In the genomic region with DNA sequence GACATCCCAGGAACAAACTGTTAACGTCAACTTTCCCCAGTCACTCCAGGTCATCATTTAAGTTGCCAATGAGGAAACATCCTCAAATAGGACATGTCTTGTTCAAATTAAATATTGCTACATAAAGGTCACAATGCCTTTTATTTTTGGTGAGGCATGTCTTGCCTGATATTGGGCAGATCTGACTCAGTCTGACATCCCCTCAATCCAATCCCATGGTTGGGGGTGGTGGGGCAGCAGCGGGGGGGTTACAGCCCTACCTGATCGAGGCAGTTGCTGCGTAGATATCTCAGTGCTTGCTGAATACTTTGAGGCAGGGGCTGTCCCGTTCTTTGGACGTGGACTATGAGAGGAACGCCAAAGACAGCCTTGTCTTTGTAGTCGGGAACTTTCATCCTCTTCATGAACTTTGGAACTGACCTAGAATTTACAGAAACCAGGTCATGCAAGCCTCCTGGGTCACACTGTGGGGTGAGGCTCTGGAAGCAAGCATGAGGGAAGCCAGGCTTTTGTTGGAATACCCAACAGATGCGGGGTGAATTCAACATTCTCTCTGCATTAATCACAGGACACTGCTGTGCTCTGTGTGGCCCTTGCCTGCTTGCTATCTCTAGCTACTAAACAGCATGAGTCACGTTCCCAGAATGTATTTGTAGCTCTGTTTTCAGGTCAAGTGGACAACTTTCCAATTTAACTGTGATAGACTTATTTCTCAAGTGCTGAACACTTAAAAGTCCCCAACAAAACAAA, we compare ENCODE assay signal across 8 cellular contexts.
DNase-seq lines count a peak whose midpoint lies in the region; ATAC-seq, FAIRE-seq and TF ChIP-seq lines count a peak whose summit lies in the region.

No MANE protein-coding gene starts in this region.

- 0 out of 3 replicates have a peak overlapping the region, but pooled peaks have one; percentile 20 for H3K4me3 ChIP-seq in A549
- no peak overlapping the region for H3K4me3 ChIP-seq in dorsolateral prefrontal cortex
- H3K4me3 ChIP-seq in mesenchymal stem cell (ENCODE audit: insufficient read depth in 1 of 2, low read depth in 1 of 2, low read length in 2 of 2), result peak overlapping the region in 1 of 2 experiments; percentile 48

- peak overlapping the region; percentile 90 for H4K91ac ChIP-seq in mesenchymal stem cell (ENCODE audit: low read length)

- no peak for TF ChIP-seq CTCF in A549 (IDR thresholded peaks at IDR 0.05)
- no peak for TF ChIP-seq CTCF in dorsolateral prefrontal cortex (IDR thresholded peaks at IDR 0.05 in 54 of 56, conservative IDR thresholded peaks at IDR 0.05 in 2 of 56; ENCODE audit: low read depth in 1 of 56, partially characterized antibody in 56 of 56)

- H3K4me2 ChIP-seq in A549, result peak overlapping the region; percentile 79
- H3K4me2 ChIP-seq in mesenchymal stem cell (ENCODE audit: low read length, poor library complexity, severe bottlenecking), result peak overlapping the region; percentile 56

- H2AK5ac ChIP-seq in mesenchymal stem cell (ENCODE audit: low read length, severe bottlenecking), result peak overlapping the region; percentile 97

- peak overlapping the region; percentile 79 to 81 for H3K18ac ChIP-seq in mesenchymal stem cell (ENCODE audit: low read depth in 1 of 2, low read length in 2 of 2)

- peak overlapping the region; percentile 76 for H2BK5ac ChIP-seq in mesenchymal stem cell (ENCODE audit: low read depth, low read length, poor library complexity, severe bottlenecking)

- no peak; a peak in 1 of 5 replicates for TF ChIP-seq RAD21 in A549 (conservative IDR thresholded peaks at IDR 0.05 in 1 of 2, IDR thresholded peaks at IDR 0.05 in 1 of 2)

- POLR2A ChIA-PET in A549 (lab: Yijun Ruan, JAX), result interaction anchor here (0.9 kb wide), 1 partner anchor 11 kb away, joined by 4 read pairs; no protein-coding TSS in a partner anchor

- ATAC-seq in A549, result peak; percentile 97 to 99
- no peak for ATAC-seq in GM18511 (IDR thresholded peaks at IDR 0.05; ENCODE audit: unreplicated experiment)

- TF ChIP-seq EP300 in A549 (IDR thresholded peaks at IDR 0.05), result peak; percentile 17 to 41; a peak in 1 of 5 replicates

- TF ChIP-seq POLR2A in A549 (IDR thresholded peaks at IDR 0.05; ENCODE audit: low read length), result no peak

- intact Hi-C loops in dorsolateral prefrontal cortex (cut with DNase I), result no loop called here

- H2BK120ac ChIP-seq in mesenchymal stem cell (ENCODE audit: low read depth, low read length), result peak overlapping the region; percentile 74

- H3K9ac ChIP-seq in mesenchymal stem cell (ENCODE audit: low read length), result peak overlapping the region; percentile 70

- FAIRE-seq in A549 (lab: Jason Lieb, UNC), result no peak

- CTCF ChIA-PET in A549 (lab: Yijun Ruan, JAX), result interaction anchor here (1.0 kb wide), 1 partner anchor 147 kb away, joined by 3 read pairs; no protein-coding TSS in a partner anchor

- H2BK15ac ChIP-seq in mesenchymal stem cell (ENCODE audit: low read depth, poor library complexity, severe bottlenecking), result peak overlapping the region; percentile 78

- H3K4me1 ChIP-seq in A549 (peaks cover 41% of the 10 kb centered on the region), mesenchymal stem cell (ENCODE audit: control insufficient read depth, insufficient read depth, low read depth, low read length) (peaks cover 10% of the 10 kb centered on the region)

- H3K23ac ChIP-seq in mesenchymal stem cell (ENCODE audit: low read length in 2 of 2), result peak overlapping the region in 1 of 2 experiments; percentile 66

- H3K79me1 ChIP-seq in mesenchymal stem cell (replicated peaks; ENCODE audit: low read length, poor library complexity, severe bottlenecking), result peaks cover 24% of the 10 kb centered on the region

- 6% methylated on average over 8 of the region's 10 CpGs for WGBS in A549 (ENCODE audit: missing lambda C conversion rate)
- WGBS in mesenchymal stem cell, result 20% methylated on average over 8 of the region's 10 CpGs

- peak overlapping the region; percentile 59 to 98 for H2BK12ac ChIP-seq in mesenchymal stem cell (ENCODE audit: low read length in 2 of 2)

- peak overlapping the region; percentile 96 for H4K8ac ChIP-seq in mesenchymal stem cell (ENCODE audit: low read length)

- H2AFZ ChIP-seq in mesenchymal stem cell (ENCODE audit: low read depth, low read length), result no peak overlapping the region

- DNase-seq in A549 (ENCODE audit: low read depth in 1 of 2, low spot score in 1 of 2) (peak; percentile 76 to 87), LoVo (ENCODE audit: low spot score) (peak; percentile 90), dorsolateral prefrontal cortex (no peak), mesenchymal stem cell (peak; percentile 94), NCI-H510A (lab: John Stamatoyannopoulos, UW) (no peak), NCI-H82 treated with DMSO at 0.1 percent for 48 hours (lab: John Stamatoyannopoulos, UW; ENCODE audit: unreplicated experiment) (no peak)
- DNase-seq in activated CD4-positive, alpha-beta T cell treated with anti-CD3 and anti-CD28 coated beads for 1 hour, result no peak

- no peak overlapping the region for H3K14ac ChIP-seq in mesenchymal stem cell (ENCODE audit: low read length in 2 of 2)

- H3K36me3 ChIP-seq in mesenchymal stem cell (ENCODE audit: control insufficient read depth in 1 of 2, insufficient read depth in 2 of 2, low read depth in 1 of 2, low read length in 2 of 2), result peaks cover 37 to 59% of the 10 kb centered on the region in 2 experiments

- H3K27ac ChIP-seq in A549, result peak overlapping the region; percentile 68 to 87
- peak overlapping the region in 39 of 59 donors; percentile 0 to 70 (median 26) for H3K27ac ChIP-seq in dorsolateral prefrontal cortex
- peak overlapping the region; percentile 97 for H3K27ac ChIP-seq in mesenchymal stem cell (ENCODE audit: low read length, poor library complexity, severe bottlenecking)

- H3K27me3 ChIP-seq in dorsolateral prefrontal cortex, result no peaks in the 10 kb centered on the region
- no peaks in the 10 kb centered on the region for H3K27me3 ChIP-seq in mesenchymal stem cell (ENCODE audit: control insufficient read depth in 1 of 2, insufficient read depth in 1 of 2, low read length in 2 of 2)

- H3K9me3 ChIP-seq in A549 (no peaks in the 10 kb centered on the region), mesenchymal stem cell (ENCODE audit: control insufficient read depth, low read length) (no peaks in the 10 kb centered on the region)

- H3K4ac ChIP-seq in mesenchymal stem cell (ENCODE audit: low read depth in 1 of 2, low read length in 2 of 2), result peak overlapping the region in 1 of 2 experiments; percentile 60

TF ChIP-seq in A549, 52 proteins besides CTCF, POLR2A, EP300 and RAD21:
- TF ChIP-seq, protein P1, sequence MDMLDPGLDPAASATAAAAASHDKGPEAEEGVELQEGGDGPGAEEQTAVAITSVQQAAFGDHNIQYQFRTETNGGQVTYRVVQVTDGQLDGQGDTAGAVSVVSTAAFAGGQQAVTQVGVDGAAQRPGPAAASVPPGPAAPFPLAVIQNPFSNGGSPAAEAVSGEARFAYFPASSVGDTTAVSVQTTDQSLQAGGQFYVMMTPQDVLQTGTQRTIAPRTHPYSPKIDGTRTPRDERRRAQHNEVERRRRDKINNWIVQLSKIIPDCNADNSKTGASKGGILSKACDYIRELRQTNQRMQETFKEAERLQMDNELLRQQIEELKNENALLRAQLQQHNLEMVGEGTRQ (IDR thresholded peaks at IDR 0.05), result no peak
- TF ChIP-seq, protein P2, sequence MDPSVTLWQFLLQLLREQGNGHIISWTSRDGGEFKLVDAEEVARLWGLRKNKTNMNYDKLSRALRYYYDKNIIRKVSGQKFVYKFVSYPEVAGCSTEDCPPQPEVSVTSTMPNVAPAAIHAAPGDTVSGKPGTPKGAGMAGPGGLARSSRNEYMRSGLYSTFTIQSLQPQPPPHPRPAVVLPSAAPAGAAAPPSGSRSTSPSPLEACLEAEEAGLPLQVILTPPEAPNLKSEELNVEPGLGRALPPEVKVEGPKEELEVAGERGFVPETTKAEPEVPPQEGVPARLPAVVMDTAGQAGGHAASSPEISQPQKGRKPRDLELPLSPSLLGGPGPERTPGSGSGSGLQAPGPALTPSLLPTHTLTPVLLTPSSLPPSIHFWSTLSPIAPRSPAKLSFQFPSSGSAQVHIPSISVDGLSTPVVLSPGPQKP (IDR thresholded peaks at IDR 0.05; ENCODE audit: low read depth, low read length), result no peak
- TF ChIP-seq FOSL2 (IDR thresholded peaks at IDR 0.05), result peak; percentile 85
- peak; percentile 87 for TF ChIP-seq FOSL2 (CRISPR knock-in tag; IDR thresholded peaks at IDR 0.05)
- TF ChIP-seq BCL3 (IDR thresholded peaks at IDR 0.05), result 0 out of 3 replicates have a peak, but pooled peaks have one; percentile 52
- peak; percentile 34 to 65; a peak in 3 of 5 replicates for TF ChIP-seq JUN (IDR thresholded peaks at IDR 0.05)
- no peak for TF ChIP-seq NFE2L2 (conservative IDR thresholded peaks at IDR 0.05; ENCODE audit: low read length)
- TF ChIP-seq, protein P3, sequence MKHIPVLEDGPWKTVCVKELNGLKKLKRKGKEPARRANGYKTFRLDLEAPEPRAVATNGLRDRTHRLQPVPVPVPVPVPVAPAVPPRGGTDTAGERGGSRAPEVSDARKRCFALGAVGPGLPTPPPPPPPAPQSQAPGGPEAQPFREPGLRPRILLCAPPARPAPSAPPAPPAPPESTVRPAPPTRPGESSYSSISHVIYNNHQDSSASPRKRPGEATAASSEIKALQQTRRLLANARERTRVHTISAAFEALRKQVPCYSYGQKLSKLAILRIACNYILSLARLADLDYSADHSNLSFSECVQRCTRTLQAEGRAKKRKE (CRISPR knock-in tag; IDR thresholded peaks at IDR 0.05; ENCODE audit: low read depth), result no peak
- TF ChIP-seq CEBPB (IDR thresholded peaks at IDR 0.05), result 0 out of 4 replicates have a peak, but pooled peaks of 1 of the 2 experiments have one; percentile 3
- no peak for TF ChIP-seq FOSB (CRISPR knock-in tag; IDR thresholded peaks at IDR 0.05)
- TF ChIP-seq JUNB (IDR thresholded peaks at IDR 0.05), result peak; percentile 80
- no peak for TF ChIP-seq ZFP36 (IDR thresholded peaks at IDR 0.05; ENCODE audit: borderline replicate concordance, partially characterized antibody)
- TF ChIP-seq, protein P4, sequence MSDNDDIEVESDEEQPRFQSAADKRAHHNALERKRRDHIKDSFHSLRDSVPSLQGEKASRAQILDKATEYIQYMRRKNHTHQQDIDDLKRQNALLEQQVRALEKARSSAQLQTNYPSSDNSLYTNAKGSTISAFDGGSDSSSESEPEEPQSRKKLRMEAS (IDR thresholded peaks at IDR 0.05), result peak; percentile 53
- peak; percentile 70; the same call in 1 of the 2 replicates for TF ChIP-seq GATA3 (IDR thresholded peaks at IDR 0.05; ENCODE audit: borderline replicate concordance)

Comparison
In these comparisons a context has a peak if more than half of its experiments do, and no peak if none do; other contexts are left out.
1. DNase-seq: peak in A549 (2 of 2), LoVo (single experiment) and mesenchymal stem cell (single experiment); none in dorsolateral prefrontal cortex (0 of 10), activated CD4-positive, alpha-beta T cell treated with anti-CD3 and anti-CD28 coated beads for 1 hour (single experiment), NCI-H510A (single experiment) and NCI-H82 treated with DMSO at 0.1 percent for 48 hours (single experiment).
2. H3K27ac ChIP-seq: peak in every context shown above with its lines; median percentile 97 in mesenchymal stem cell; 78 in A549; 26 in dorsolateral prefrontal cortex.